1 cellular context compared by ENCODE assay signal in the genomic region with DNA sequence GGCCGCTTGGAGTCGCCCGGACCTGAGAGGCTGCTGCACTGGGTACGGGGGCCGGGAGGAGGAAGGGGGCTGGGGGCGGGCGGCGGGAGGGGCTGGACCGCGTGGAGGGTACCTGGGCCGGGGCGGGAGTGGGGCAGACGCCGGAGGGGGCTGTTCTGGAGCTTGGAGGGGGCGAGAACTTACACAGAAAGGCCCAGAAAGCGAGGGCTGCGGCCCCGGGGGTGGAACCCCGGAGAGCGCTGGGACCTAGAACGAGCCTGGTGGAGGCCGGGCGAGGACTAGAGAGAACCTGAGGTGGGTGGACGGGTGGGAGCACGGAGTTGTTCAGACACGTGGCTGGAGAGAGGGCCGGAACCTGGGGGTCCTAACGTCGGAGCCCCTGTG.
TF ChIP-seq lines count a peak whose summit lies in the region.

No MANE protein-coding gene starts in this region.

TF ChIP-seq in SK-N-SH, 30 proteins besides CTCF, POLR2A, EP300 and RAD21 (continued from another document):
- no peak for TF ChIP-seq MAX (IDR thresholded peaks at IDR 0.05; ENCODE audit: low read depth)
- TF ChIP-seq RCOR1 (IDR thresholded peaks at IDR 0.05; ENCODE audit: low read length): no peak
- no peak for TF ChIP-seq ZBTB33 (IDR thresholded peaks at IDR 0.05; ENCODE audit: borderline replicate concordance, low read depth)
- TF ChIP-seq SMC3 (IDR thresholded peaks at IDR 0.05; ENCODE audit: low read depth, low read length): no peak
